Comparison of ENCODE assay signal across 8 cellular contexts in genomic region chr13:112444001-112444311, GRCh38.
DNase-seq lines count a peak whose midpoint lies in the region; ATAC-seq lines count a peak whose summit lies in the region.

No MANE protein-coding gene starts in this region.

- DNase-seq in activated CD4-positive, alpha-beta T cell treated with anti-CD3 and anti-CD28 coated beads for 24 hours (ENCODE audit: low read depth in 2 of 2): peak; percentile 23 to 59
- no peak for DNase-seq in activated CD4-positive, alpha-beta T cell treated with anti-CD3 and anti-CD28 coated beads, Interleukin-2, amount 50 U/mL, for 4 hours
- peak; percentile 62 to 94 for DNase-seq in NCI-H526 (lab: John Stamatoyannopoulos, UW)
- peak; percentile 27 for DNase-seq in activated T-helper 1 cell treated with anti-CD3 and anti-CD28 coated beads, Interleukin-12 subunit alpha, Interleukin-12 subunit beta, Interleukin-2, Interleukin-4 antibody, amounts not matched to agents 30 ng/mL and 10 ng/mL and 1 ng/mL, durations not matched to agents 14 hours and 24 hours and 36 hours (ENCODE audit: low spot score)
- DNase-seq in Right ventricle myocardium inferior (ENCODE audit: missing footprints): no peak
- peak; percentile 46 to 96 (median 76) for DNase-seq in posterior cingulate gyrus

- H3K36me3 Mint-ChIP-seq in activated T-helper 1 cell treated with anti-CD3 and anti-CD28 coated beads, Interleukin-12 subunit alpha, Interleukin-12 subunit beta, Interleukin-2, Interleukin-4 antibody, amounts not matched to agents 30 ng/mL and 10 ng/mL and 1 ng/mL, durations not matched to agents 14 hours and 24 hours and 36 hours (ENCODE audit: low read depth): no peaks in the 10 kb centered on the region

- no peak overlapping the region for H3K4me3 Mint-ChIP-seq in activated T-helper 1 cell treated with anti-CD3 and anti-CD28 coated beads, Interleukin-12 subunit alpha, Interleukin-12 subunit beta, Interleukin-2, Interleukin-4 antibody, amounts not matched to agents 30 ng/mL and 10 ng/mL and 1 ng/mL, durations not matched to agents 14 hours and 24 hours and 36 hours

- H3K27me3 Mint-ChIP-seq in activated T-helper 1 cell treated with anti-CD3 and anti-CD28 coated beads, Interleukin-12 subunit alpha, Interleukin-12 subunit beta, Interleukin-2, Interleukin-4 antibody, amounts not matched to agents 30 ng/mL and 10 ng/mL and 1 ng/mL, durations not matched to agents 14 hours and 24 hours and 36 hours (ENCODE audit: insufficient read depth): peaks cover 3% of the 10 kb centered on the region

- H3K4me1 Mint-ChIP-seq in activated T-helper 1 cell treated with anti-CD3 and anti-CD28 coated beads, Interleukin-12 subunit alpha, Interleukin-12 subunit beta, Interleukin-2, Interleukin-4 antibody, amounts not matched to agents 30 ng/mL and 10 ng/mL and 1 ng/mL, durations not matched to agents 14 hours and 24 hours and 36 hours (ENCODE audit: low read depth): no peaks in the 10 kb centered on the region

- intact Hi-C loops in activated T-helper 1 cell treated with anti-CD3 and anti-CD28 coated beads, Interleukin-12 subunit alpha, Interleukin-12 subunit beta, Interleukin-2, Interleukin-4 antibody, amounts not matched to agents 30 ng/mL and 10 ng/mL and 1 ng/mL, durations not matched to agents 14 hours and 24 hours and 36 hours (cut with micrococcal nuclease): loop anchor here (5.0 to 10.0 kb wide), 2 partner anchors 1379 to 1987 kb away; no protein-coding TSS in a partner anchor
- intact Hi-C loops in Right ventricle myocardium inferior (cut with DNase I): loop anchor here (1.0 kb wide), 1 partner anchor 970 kb away; no protein-coding TSS in a partner anchor
- intact Hi-C loops in posterior cingulate gyrus (cut with DNase I): loop anchor here (1.0 to 10.0 kb wide), 2 partner anchors 161 to 970 kb away; no protein-coding TSS in a partner anchor

- H3K9me3 Mint-ChIP-seq in activated T-helper 1 cell treated with anti-CD3 and anti-CD28 coated beads, Interleukin-12 subunit alpha, Interleukin-12 subunit beta, Interleukin-2, Interleukin-4 antibody, amounts not matched to agents 30 ng/mL and 10 ng/mL and 1 ng/mL, durations not matched to agents 14 hours and 24 hours and 36 hours: no peaks in the 10 kb centered on the region

- H3K27ac Mint-ChIP-seq in activated T-helper 1 cell treated with anti-CD3 and anti-CD28 coated beads, Interleukin-12 subunit alpha, Interleukin-12 subunit beta, Interleukin-2, Interleukin-4 antibody, amounts not matched to agents 30 ng/mL and 10 ng/mL and 1 ng/mL, durations not matched to agents 14 hours and 24 hours and 36 hours: no peak overlapping the region

- ATAC-seq in HG03159 (IDR thresholded peaks at IDR 0.05; ENCODE audit: unreplicated experiment) (peak; percentile 86), Right ventricle myocardium inferior (peak; percentile 78), GM19023 (IDR thresholded peaks at IDR 0.05; ENCODE audit: unreplicated experiment) (no peak)

Comparison
In these comparisons a context has a peak if more than half of its experiments do, and no peak if none do; other contexts are left out.
1. DNase-seq: peak in activated CD4-positive, alpha-beta T cell treated with anti-CD3 and anti-CD28 coated beads for 24 hours (2 of 2), NCI-H526 (2 of 2), activated T-helper 1 cell treated with anti-CD3 and anti-CD28 coated beads, Interleukin-12 subunit alpha, Interleukin-12 subunit beta, Interleukin-2, Interleukin-4 antibody, amounts not matched to agents 30 ng/mL and 10 ng/mL and 1 ng/mL, durations not matched to agents 14 hours and 24 hours and 36 hours (single experiment) and posterior cingulate gyrus (10 of 10); none in activated CD4-positive, alpha-beta T cell treated with anti-CD3 and anti-CD28 coated beads, Interleukin-2, amount 50 U/mL, for 4 hours (0 of 2) and Right ventricle myocardium inferior (single experiment).